ENCODE assay signal across 25 cellular contexts in genomic region chr1:152884966-152885624, GRCh38. TPM values are rescaled to one million over a fixed set of nuclear protein-coding genes. Genes with fewer than 3 reads are reported as not detected.
A peak's percentile ranks its signal among the peaks of the same experiment; 100 is the strongest.
DNase-seq lines count a peak whose midpoint lies in the region; FAIRE-seq and TF ChIP-seq lines count a peak whose summit lies in the region.
"Had no signal": no experiment of that assay in that cellular context is flagged by ENCODE, and none has a peak within 500 bp of the region (broad histone marks: within the 10 kb centered on the region; RNA-seq: fewer than 3 reads in every experiment).

No MANE protein-coding gene starts in this region.

- H3K27me3 ChIP-seq in BJ (ENCODE audit: control insufficient read depth, insufficient read depth, low read length) (no peaks in the 10 kb centered on the region), keratinocyte (ENCODE audit: control insufficient read depth, extremely low read depth, insufficient read depth, low read length) (no peaks in the 10 kb centered on the region)
- H3K27me3 ChIP-seq: testis had no signal

- H3K27me3 Mint-ChIP-seq in osteocyte (ENCODE audit: unreplicated experiment) = no peaks in the 10 kb centered on the region
- H3K27me3 Mint-ChIP-seq: activated naive CD8-positive, alpha-beta T cell treated with anti-CD3 and anti-CD28 coated beads, Interleukin-2, amount 10 ng/mL, durations not matched to agents 7 days and 5 days had no signal

- peak; percentile 86 for FAIRE-seq in keratinocyte (lab: Jason Lieb, UNC)
- FAIRE-seq: HepG2 had no signal

- POLR2A ChIA-PET in BJ (lab: Charles Lee) = no interaction called here

- no peaks in the 10 kb centered on the region for H3K79me2 ChIP-seq in keratinocyte (ENCODE audit: control insufficient read depth, insufficient read depth, low read length)

- no peaks in the 10 kb centered on the region for H3K9me3 Mint-ChIP-seq in osteocyte (ENCODE audit: unreplicated experiment)
- H3K9me3 Mint-ChIP-seq: activated naive CD8-positive, alpha-beta T cell treated with anti-CD3 and anti-CD28 coated beads, Interleukin-2, amount 10 ng/mL, durations not matched to agents 7 days and 5 days had no signal

- peak; percentile 19 for DNase-seq in BJ (ENCODE audit: low read depth)
- peak; percentile 61 for DNase-seq in M059J (ENCODE audit: low read depth)
- peak; percentile 81 for DNase-seq in astrocyte of the spinal cord (ENCODE audit: low read depth, low spot score)
- no peak for DNase-seq in keratinocyte (ENCODE audit: low read depth, low spot score)
- DNase-seq in retina = no peak
- DNase-seq in osteocyte (ENCODE audit: extremely low spot score, unreplicated experiment) = no peak
- no peak for DNase-seq in NCI-H446 (lab: John Stamatoyannopoulos, UW)
- DNase-seq in activated CD8-positive, alpha-beta memory T cell treated with anti-CD3 and anti-CD28 coated beads, Interleukin-2, amount 50 U/mL, for 48 hours = no peak
- DNase-seq: activated CD4-positive, alpha-beta T cell treated with anti-CD3 and anti-CD28 coated beads for 36 hours; activated CD8-positive, alpha-beta memory T cell treated with anti-CD3 and anti-CD28 coated beads, Interleukin-2, amount 10 ng/mL, durations not matched to agents 7 days and 5 days; activated naive CD8-positive, alpha-beta T cell treated with anti-CD3 and anti-CD28 coated beads, Interleukin-2, amount 10 ng/mL, durations not matched to agents 7 days and 5 days; caudate nucleus; CD8-positive, alpha-beta memory T cell; H9; left colon; naive thymus-derived CD4-positive, alpha-beta T cell; NCI-H1436; NCI-H2171; NCI-H526 treated with DMSO at 0.1 percent for 48 hours; right cardiac atrium; testis had no signal

- peak overlapping the region; percentile 38 for H3K4me2 ChIP-seq in keratinocyte (ENCODE audit: control insufficient read depth, extremely low read depth, insufficient read depth, low read depth, low read length)

- H3K27ac ChIP-seq in keratinocyte (ENCODE audit: control insufficient read depth, insufficient read depth, low read length) = no peak overlapping the region
- H3K27ac ChIP-seq: testis had no signal

- H3K4me3 ChIP-seq in BJ (ENCODE audit: low read depth, low read length) (no peak overlapping the region), astrocyte of the spinal cord (ENCODE audit: low read depth, low read length) (no peak overlapping the region), keratinocyte (ENCODE audit: control insufficient read depth in 2 of 3, extremely low read depth in 1 of 3, insufficient read depth in 2 of 3, low read depth in 1 of 3, low read length in 3 of 3) (no peak overlapping the region)
- H3K4me3 ChIP-seq: testis had no signal

- H3K36me3 ChIP-seq in BJ (ENCODE audit: control insufficient read depth, insufficient read depth, low read length) (no peaks in the 10 kb centered on the region), keratinocyte (ENCODE audit: control insufficient read depth in 2 of 2, extremely low read depth in 1 of 2, insufficient read depth in 2 of 2, low read length in 2 of 2) (no peaks in the 10 kb centered on the region)

- no peak overlapping the region for H3K9ac ChIP-seq in keratinocyte (ENCODE audit: control insufficient read depth, extremely low read depth, insufficient read depth, low read length)

- H4K20me1 ChIP-seq in keratinocyte (ENCODE audit: control insufficient read depth, extremely low read depth, insufficient read depth, low read length) = no peaks in the 10 kb centered on the region

- CTCF ChIA-PET in BJ (lab: Yijun Ruan, JAX) = interaction anchor here (1.8 kb wide), 1 partner anchor 41 kb away, joined by 4 read pairs; no protein-coding TSS in a partner anchor

- TF ChIP-seq CTCF in BJ (IDR thresholded peaks at IDR 0.05; ENCODE audit: insufficient read depth, low read depth, low read length) = no peak
- TF ChIP-seq CTCF in astrocyte of the spinal cord (IDR thresholded peaks at IDR 0.05; ENCODE audit: low read depth, low read length) = no peak
- TF ChIP-seq CTCF in keratinocyte (optimal IDR thresholded peaks at IDR 0.05 in 1 of 3, IDR thresholded peaks at IDR 0.05 in 1 of 3, conservative IDR thresholded peaks at IDR 0.05 in 1 of 3; ENCODE audit: extremely low read depth in 1 of 3, insufficient read depth in 2 of 3, low read length in 3 of 3) = no peak
- no peak for TF ChIP-seq CTCF in osteocyte (IDR thresholded peaks at IDR 0.05)

- no peak overlapping the region for H3K27ac Mint-ChIP-seq in osteocyte (ENCODE audit: unreplicated experiment)
- H3K27ac Mint-ChIP-seq: activated CD4-positive, alpha-beta T cell treated with anti-CD3 and anti-CD28 coated beads for 36 hours; activated CD8-positive, alpha-beta memory T cell treated with anti-CD3 and anti-CD28 coated beads, Interleukin-2, amount 10 ng/mL, durations not matched to agents 7 days and 5 days; activated naive CD8-positive, alpha-beta T cell treated with anti-CD3 and anti-CD28 coated beads, Interleukin-2, amount 10 ng/mL, durations not matched to agents 7 days and 5 days; CD8-positive, alpha-beta memory T cell; H9; naive thymus-derived CD4-positive, alpha-beta T cell had no signal

- H3K9me3 ChIP-seq in keratinocyte (ENCODE audit: control insufficient read depth, low read depth, low read length) = no peaks in the 10 kb centered on the region
- H3K9me3 ChIP-seq: testis had no signal

- H3K9me1 ChIP-seq in keratinocyte (ENCODE audit: control insufficient read depth, extremely low read depth, insufficient read depth, low read length) = no peaks in the 10 kb centered on the region

- dilution Hi-C loops in keratinocyte (cut with MboI; ENCODE audit: extremely low pct_ligation_motif_present, low sequenced_read_pairs) = no loop called here

- no peak overlapping the region for H2AFZ ChIP-seq in keratinocyte (ENCODE audit: control insufficient read depth, low read length)

- peaks cover 54% of the 10 kb centered on the region for H3K4me1 ChIP-seq in keratinocyte (ENCODE audit: control insufficient read depth, extremely low read depth, insufficient read depth, low read length)
- H3K4me1 ChIP-seq: testis had no signal

- no peak overlapping the region for H3K4me3 Mint-ChIP-seq in osteocyte (ENCODE audit: unreplicated experiment)
- H3K4me3 Mint-ChIP-seq: activated CD4-positive, alpha-beta T cell treated with anti-CD3 and anti-CD28 coated beads for 36 hours; activated CD8-positive, alpha-beta memory T cell treated with anti-CD3 and anti-CD28 coated beads, Interleukin-2, amount 10 ng/mL, durations not matched to agents 7 days and 5 days; activated naive CD8-positive, alpha-beta T cell treated with anti-CD3 and anti-CD28 coated beads, Interleukin-2, amount 10 ng/mL, durations not matched to agents 7 days and 5 days; CD8-positive, alpha-beta memory T cell; H9; naive thymus-derived CD4-positive, alpha-beta T cell had no signal

- no peaks in the 10 kb centered on the region for H3K36me3 Mint-ChIP-seq in osteocyte (ENCODE audit: unreplicated experiment)
- H3K36me3 Mint-ChIP-seq: activated CD8-positive, alpha-beta memory T cell treated with anti-CD3 and anti-CD28 coated beads, Interleukin-2, amount 10 ng/mL, durations not matched to agents 7 days and 5 days; activated naive CD8-positive, alpha-beta T cell treated with anti-CD3 and anti-CD28 coated beads, Interleukin-2, amount 10 ng/mL, durations not matched to agents 7 days and 5 days; CD8-positive, alpha-beta memory T cell; naive thymus-derived CD4-positive, alpha-beta T cell had no signal

- in situ Hi-C loops in astrocyte of the spinal cord (cut with HindIII; ENCODE audit: low sequenced_read_pairs) = no loop called here

- no peaks in the 10 kb centered on the region for H3K4me1 Mint-ChIP-seq in osteocyte (ENCODE audit: unreplicated experiment)
- H3K4me1 Mint-ChIP-seq: activated CD4-positive, alpha-beta T cell treated with anti-CD3 and anti-CD28 coated beads for 36 hours; activated CD8-positive, alpha-beta memory T cell treated with anti-CD3 and anti-CD28 coated beads, Interleukin-2, amount 10 ng/mL, durations not matched to agents 7 days and 5 days; activated naive CD8-positive, alpha-beta T cell treated with anti-CD3 and anti-CD28 coated beads, Interleukin-2, amount 10 ng/mL, durations not matched to agents 7 days and 5 days; H9 had no signal

RNA-seq across cellular contexts. Expression of gene SMCP, which starts 7.0 kb away (rescaled TPM):
- polyA plus RNA-seq in BJ (2011; rRNA removed) = not detected in 2 replicates
- polyA minus RNA-seq in BJ (2011; rRNA and poly(A)+ RNA removed) = not detected in 2 replicates
- not detected in 2 replicates for total RNA-seq in M059J (2014; rRNA removed; shearing (Covaris generic))
- polyA plus RNA-seq in keratinocyte = 0.08 to 0.53 TPM in 2 of 3 replicates, not detected in the other
- not detected for polyA plus RNA-seq in keratinocyte (2011; ENCODE audit: low read depth)
- polyA plus RNA-seq in keratinocyte (2011; cell fraction: cytosol; rRNA removed) = 0.39 TPM in 1 of 2 replicates, not detected in the other
- polyA plus RNA-seq in keratinocyte (2011; cell fraction: nucleus; rRNA removed) = not detected in 2 replicates
- polyA plus RNA-seq in keratinocyte (2012; ENCODE audit: low replicate concordance) = not detected in 2 replicates
- polyA minus RNA-seq in keratinocyte = not detected in 3 replicates
- polyA minus RNA-seq in keratinocyte (2011; cell fraction: cytosol; rRNA and poly(A)+ RNA removed) = not detected
- not detected in 2 replicates for polyA minus RNA-seq in keratinocyte (2011; cell fraction: nucleus; rRNA and poly(A)+ RNA removed)
- total RNA-seq in osteocyte = not detected in 2 replicates
- total RNA-seq: activated CD4-positive, alpha-beta T cell treated with anti-CD3 and anti-CD28 coated beads for 36 hours; activated CD8-positive, alpha-beta memory T cell treated with anti-CD3 and anti-CD28 coated beads, Interleukin-2, amount 10 ng/mL, durations not matched to agents 7 days and 5 days; activated naive CD8-positive, alpha-beta T cell treated with anti-CD3 and anti-CD28 coated beads, Interleukin-2, amount 10 ng/mL, durations not matched to agents 7 days and 5 days; CD8-positive, alpha-beta memory T cell; epithelial cell of proximal tubule; H9; HepG2; left colon; mesenteric fat pad; naive thymus-derived CD4-positive, alpha-beta T cell; omental fat pad; right cardiac atrium had no signal
- polyA plus RNA-seq: CD8-positive, alpha-beta memory T cell; HepG2; naive thymus-derived CD4-positive, alpha-beta T cell; right cardiac atrium had no signal

RNA-seq across cellular contexts. Expression of gene IVL, which starts 23.3 kb away (rescaled TPM):
- polyA plus RNA-seq in BJ (2011; rRNA removed) (0.05 TPM in 1 of 2 replicates, not detected in the other), keratinocyte (61.1 to 231 TPM (median 89.2 TPM) in 3 replicates)
- not detected in 2 replicates for polyA minus RNA-seq in BJ (2011; rRNA and poly(A)+ RNA removed)
- total RNA-seq in M059J (2014; rRNA removed; shearing (Covaris generic)) = not detected in 2 replicates
- 859 TPM for polyA plus RNA-seq in keratinocyte (2011; ENCODE audit: low read depth)
- polyA plus RNA-seq in keratinocyte (2011; cell fraction: cytosol; rRNA removed) = 80.8 and 93.6 TPM in 2 replicates
- 168 and 195 TPM in 2 replicates for polyA plus RNA-seq in keratinocyte (2011; cell fraction: nucleus; rRNA removed)
- 60.7 and 434 TPM in 2 replicates for polyA plus RNA-seq in keratinocyte (2012; ENCODE audit: low replicate concordance)
- 29.0 to 64.7 TPM (median 34.8 TPM) in 3 replicates for polyA minus RNA-seq in keratinocyte
- polyA minus RNA-seq in keratinocyte (2011; cell fraction: cytosol; rRNA and poly(A)+ RNA removed) = 53.3 TPM
- polyA minus RNA-seq in keratinocyte (2011; cell fraction: nucleus; rRNA and poly(A)+ RNA removed) = 47.8 and 54.5 TPM in 2 replicates
- total RNA-seq in osteocyte = not detected in 2 replicates
- total RNA-seq: activated CD8-positive, alpha-beta memory T cell treated with anti-CD3 and anti-CD28 coated beads, Interleukin-2, amount 10 ng/mL, durations not matched to agents 7 days and 5 days; activated naive CD8-positive, alpha-beta T cell treated with anti-CD3 and anti-CD28 coated beads, Interleukin-2, amount 10 ng/mL, durations not matched to agents 7 days and 5 days; CD8-positive, alpha-beta memory T cell; H9; HepG2; left colon; mesenteric fat pad; naive thymus-derived CD4-positive, alpha-beta T cell; omental fat pad; right cardiac atrium; testis had no signal
- polyA plus RNA-seq: CD8-positive, alpha-beta memory T cell; HepG2; naive thymus-derived CD4-positive, alpha-beta T cell; right cardiac atrium had no signal

RNA-seq across cellular contexts. Expression of gene LCE7A, which starts 25.3 kb away (rescaled TPM):
- polyA plus RNA-seq in BJ (2011; rRNA removed) = not detected in 2 replicates
- polyA minus RNA-seq in BJ (2011; rRNA and poly(A)+ RNA removed) = not detected in 2 replicates
- not detected in 2 replicates for total RNA-seq in M059J (2014; rRNA removed; shearing (Covaris generic))
- not detected in 3 replicates for polyA plus RNA-seq in keratinocyte
- not detected for polyA plus RNA-seq in keratinocyte (2011; ENCODE audit: low read depth)
- polyA plus RNA-seq in keratinocyte (2011; cell fraction: cytosol; rRNA removed) = not detected in 2 replicates
- polyA plus RNA-seq in keratinocyte (2011; cell fraction: nucleus; rRNA removed) = not detected in 2 replicates
- not detected in 2 replicates for polyA plus RNA-seq in keratinocyte (2012; ENCODE audit: low replicate concordance)
- not detected in 3 replicates for polyA minus RNA-seq in keratinocyte
- polyA minus RNA-seq in keratinocyte (2011; cell fraction: cytosol; rRNA and poly(A)+ RNA removed) = not detected
- polyA minus RNA-seq in keratinocyte (2011; cell fraction: nucleus; rRNA and poly(A)+ RNA removed) = not detected in 2 replicates
- total RNA-seq in osteocyte = not detected in 2 replicates
- total RNA-seq: activated CD4-positive, alpha-beta T cell treated with anti-CD3 and anti-CD28 coated beads for 36 hours; activated CD8-positive, alpha-beta memory T cell treated with anti-CD3 and anti-CD28 coated beads, Interleukin-2, amount 10 ng/mL, durations not matched to agents 7 days and 5 days; activated naive CD8-positive, alpha-beta T cell treated with anti-CD3 and anti-CD28 coated beads, Interleukin-2, amount 10 ng/mL, durations not matched to agents 7 days and 5 days; CD8-positive, alpha-beta memory T cell; epithelial cell of proximal tubule; H9; HepG2; left colon; mesenteric fat pad; naive thymus-derived CD4-positive, alpha-beta T cell; omental fat pad; right cardiac atrium; testis had no signal
- polyA plus RNA-seq: CD8-positive, alpha-beta memory T cell; HepG2; naive thymus-derived CD4-positive, alpha-beta T cell; right cardiac atrium had no signal

RNA-seq across cellular contexts. Expression of gene LCE6A, which starts 42.4 kb away (rescaled TPM):
- polyA plus RNA-seq in BJ (2011; rRNA removed) (not detected in 2 replicates), keratinocyte (0.32 to 1.2 TPM (median 0.60 TPM) in 3 replicates)
- polyA minus RNA-seq in BJ (2011; rRNA and poly(A)+ RNA removed) = not detected in 2 replicates
- total RNA-seq in M059J (2014; rRNA removed; shearing (Covaris generic)) = not detected in 2 replicates
- polyA plus RNA-seq in keratinocyte (2011; ENCODE audit: low read depth) = 41.7 TPM
- 1.1 and 2.2 TPM in 2 replicates for polyA plus RNA-seq in keratinocyte (2011; cell fraction: cytosol; rRNA removed)
- polyA plus RNA-seq in keratinocyte (2011; cell fraction: nucleus; rRNA removed) = 0.71 and 2.1 TPM in 2 replicates
- 1.2 and 216 TPM in 2 replicates for polyA plus RNA-seq in keratinocyte (2012; ENCODE audit: low replicate concordance)
- polyA minus RNA-seq in keratinocyte = 2.6 TPM in 1 of 3 replicates, not detected in the others
- not detected for polyA minus RNA-seq in keratinocyte (2011; cell fraction: cytosol; rRNA and poly(A)+ RNA removed)
- polyA minus RNA-seq in keratinocyte (2011; cell fraction: nucleus; rRNA and poly(A)+ RNA removed) = 1.2 TPM in 1 of 2 replicates, not detected in the other
- total RNA-seq in osteocyte = not detected in 2 replicates
- total RNA-seq: activated CD4-positive, alpha-beta T cell treated with anti-CD3 and anti-CD28 coated beads for 36 hours; activated CD8-positive, alpha-beta memory T cell treated with anti-CD3 and anti-CD28 coated beads, Interleukin-2, amount 10 ng/mL, durations not matched to agents 7 days and 5 days; activated naive CD8-positive, alpha-beta T cell treated with anti-CD3 and anti-CD28 coated beads, Interleukin-2, amount 10 ng/mL, durations not matched to agents 7 days and 5 days; CD8-positive, alpha-beta memory T cell; epithelial cell of proximal tubule; H9; HepG2; left colon; mesenteric fat pad; naive thymus-derived CD4-positive, alpha-beta T cell; omental fat pad; right cardiac atrium; testis had no signal
- polyA plus RNA-seq: CD8-positive, alpha-beta memory T cell; HepG2; naive thymus-derived CD4-positive, alpha-beta T cell; right cardiac atrium had no signal

RNA-seq across cellular contexts. Expression of gene LCE1A, which starts 57.8 kb away (rescaled TPM):
- polyA plus RNA-seq in BJ (2011; rRNA removed) (not detected in 2 replicates), keratinocyte (0.43 TPM in 1 of 3 replicates, not detected in the others)
- not detected in 2 replicates for polyA minus RNA-seq in BJ (2011; rRNA and poly(A)+ RNA removed)
- total RNA-seq in M059J (2014; rRNA removed; shearing (Covaris generic)) = not detected in 2 replicates
- 37.9 TPM for polyA plus RNA-seq in keratinocyte (2011; ENCODE audit: low read depth)
- not detected in 2 replicates for polyA plus RNA-seq in keratinocyte (2011; cell fraction: cytosol; rRNA removed)
- polyA plus RNA-seq in keratinocyte (2011; cell fraction: nucleus; rRNA removed) = not detected in 2 replicates
- 63.1 TPM in 1 of 2 replicates, not detected in the other for polyA plus RNA-seq in keratinocyte (2012; ENCODE audit: low replicate concordance)
- not detected in 3 replicates for polyA minus RNA-seq in keratinocyte
- not detected for polyA minus RNA-seq in keratinocyte (2011; cell fraction: cytosol; rRNA and poly(A)+ RNA removed)
- polyA minus RNA-seq in keratinocyte (2011; cell fraction: nucleus; rRNA and poly(A)+ RNA removed) = not detected in 2 replicates
- total RNA-seq in osteocyte = not detected in 2 replicates
- total RNA-seq: activated CD4-positive, alpha-beta T cell treated with anti-CD3 and anti-CD28 coated beads for 36 hours; activated CD8-positive, alpha-beta memory T cell treated with anti-CD3 and anti-CD28 coated beads, Interleukin-2, amount 10 ng/mL, durations not matched to agents 7 days and 5 days; activated naive CD8-positive, alpha-beta T cell treated with anti-CD3 and anti-CD28 coated beads, Interleukin-2, amount 10 ng/mL, durations not matched to agents 7 days and 5 days; CD8-positive, alpha-beta memory T cell; epithelial cell of proximal tubule; H9; HepG2; left colon; mesenteric fat pad; naive thymus-derived CD4-positive, alpha-beta T cell; omental fat pad; right cardiac atrium; testis had no signal
- polyA plus RNA-seq: CD8-positive, alpha-beta memory T cell; HepG2; naive thymus-derived CD4-positive, alpha-beta T cell; right cardiac atrium had no signal

Comparison
In these comparisons a context has a peak if more than half of its experiments do, and no peak if none do; other contexts are left out.
1. DNase-seq: peak in BJ (single experiment), M059J (single experiment) and astrocyte of the spinal cord (single experiment); none in keratinocyte (single experiment), retina (single experiment), osteocyte (single experiment), NCI-H446 (0 of 2) and activated CD8-positive, alpha-beta memory T cell treated with anti-CD3 and anti-CD28 coated beads, Interleukin-2, amount 50 U/mL, for 48 hours (single experiment).